ENCODE assay signal across 9 cellular contexts in the genomic region with DNA sequence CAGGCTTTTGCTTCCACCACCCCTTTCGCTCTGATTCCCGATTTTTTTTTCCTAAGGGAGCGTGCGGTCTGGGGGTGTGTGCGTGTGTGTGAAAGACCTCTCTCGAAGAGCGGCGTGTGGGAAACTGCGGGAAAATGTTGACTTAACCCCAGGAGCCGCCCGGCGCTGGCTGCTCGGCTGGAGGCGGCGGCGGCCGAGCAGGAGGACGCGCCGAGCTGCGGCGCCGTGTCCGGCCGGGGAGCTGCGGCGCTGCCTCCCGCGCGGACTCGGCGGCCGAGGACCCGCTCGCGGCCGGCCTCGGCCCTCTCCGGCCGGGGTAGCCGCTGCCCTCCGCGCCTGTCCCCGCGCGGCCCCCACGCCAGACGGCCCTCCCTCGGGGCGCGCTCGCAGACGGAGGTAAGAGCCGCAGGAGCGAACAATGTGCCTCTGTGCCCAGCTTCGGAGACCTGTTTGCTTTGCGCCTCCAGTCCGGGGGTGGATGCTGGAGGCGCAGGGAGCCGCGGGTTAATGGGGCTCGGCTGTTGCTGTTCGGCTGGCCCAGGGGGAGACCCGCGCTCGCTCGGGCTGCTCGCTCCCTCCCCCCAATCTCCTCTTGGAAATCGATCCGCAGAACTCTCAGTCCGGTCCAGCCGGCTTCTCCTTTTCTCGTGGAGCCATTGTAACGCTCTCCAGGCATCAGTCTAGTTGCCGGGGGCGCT. TPM values are rescaled to one million over a fixed set of nuclear protein-coding genes. Genes with fewer than 3 reads are reported as not detected.
A peak's percentile ranks its signal among the peaks of the same experiment; 100 is the strongest.
DNase-seq lines count a peak whose midpoint lies in the region; ATAC-seq and TF ChIP-seq lines count a peak whose summit lies in the region.
"Had no signal": no experiment of that assay in that cellular context is flagged by ENCODE, and none has a peak within 500 bp of the region (broad histone marks: within the 10 kb centered on the region; RNA-seq: fewer than 3 reads in every experiment).

No MANE protein-coding gene starts in this region.

- no peak for ATAC-seq in HG03159 (IDR thresholded peaks at IDR 0.05; ENCODE audit: unreplicated experiment)
- no peak for ATAC-seq in GM21528 (IDR thresholded peaks at IDR 0.05; ENCODE audit: low FRiP score, unreplicated experiment)
- ATAC-seq in HG03354 (IDR thresholded peaks at IDR 0.05; ENCODE audit: poor library complexity, severe bottlenecking, unreplicated experiment) = no peak
- ATAC-seq in GM21423 (IDR thresholded peaks at IDR 0.05; ENCODE audit: unreplicated experiment) = no peak

- peak; percentile 1 for DNase-seq in GM19238 (ENCODE audit: insufficient read length, low spot score)
- DNase-seq in NCI-H345 treated with DMSO at 0.1 percent for 48 hours (lab: John Stamatoyannopoulos, UW; ENCODE audit: unreplicated experiment) = peak; percentile 21
- DNase-seq in endothelial cell (ENCODE audit: low spot score) = peak; percentile 46
- DNase-seq in mucosa of gallbladder (ENCODE audit: low spot score) = peak; percentile 10

- H3K4me3 Mint-ChIP-seq in endothelial cell (ENCODE audit: unreplicated experiment) = peak overlapping the region; percentile 99

- peaks cover 22% of the 10 kb centered on the region for H3K27me3 Mint-ChIP-seq in endothelial cell (ENCODE audit: unreplicated experiment)

- peaks cover 27% of the 10 kb centered on the region for H3K4me1 Mint-ChIP-seq in endothelial cell (ENCODE audit: unreplicated experiment)

- no peaks in the 10 kb centered on the region for H3K9me3 Mint-ChIP-seq in endothelial cell (ENCODE audit: unreplicated experiment)

- H3K27ac Mint-ChIP-seq in endothelial cell (ENCODE audit: unreplicated experiment) = peak overlapping the region; percentile 70

- TF ChIP-seq CTCF in endothelial cell (IDR thresholded peaks at IDR 0.05; ENCODE audit: unreplicated experiment) = no peak

- H3K36me3 Mint-ChIP-seq in endothelial cell (ENCODE audit: low read depth, unreplicated experiment) = peaks cover 3% of the 10 kb centered on the region

RNA-seq across cellular contexts. Expression of a gene that starts 1.2 kb away (rescaled TPM):
- total RNA-seq in endothelial cell (ENCODE audit: unreplicated experiment) (85.4 TPM), mucosa of gallbladder (45.1 TPM)
- total RNA-seq: T-helper 1 cell treated with Interleukin-12 subunit alpha and Interleukin-12 subunit beta and Interleukin-4 antibody, amounts not matched to agents 30 ng/mL and 1 ng/mL, for 36 hours had no signal
